ENCODE assay signal across 10 cellular contexts in the genomic region with DNA sequence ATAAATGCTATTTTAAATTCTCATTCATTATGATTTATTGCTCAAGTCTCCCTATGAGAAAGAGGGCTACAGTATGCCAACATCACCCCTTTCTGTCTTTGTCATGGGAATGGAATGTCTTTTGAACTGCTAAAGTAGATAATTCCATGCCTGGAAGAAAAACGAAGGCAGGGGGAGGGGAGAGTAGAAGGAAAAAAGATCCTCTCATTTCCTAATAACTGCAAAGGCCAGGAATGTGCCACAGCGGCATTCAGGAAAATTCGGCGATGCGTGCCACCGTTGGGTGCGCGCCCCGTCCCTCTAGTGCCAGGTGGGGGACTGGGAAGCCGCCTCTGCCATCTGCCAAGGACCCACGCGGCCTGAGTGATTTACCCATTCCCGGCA. TPM values are rescaled to one million over a fixed set of nuclear protein-coding genes. Genes with fewer than 3 reads are reported as not detected.
DNase-seq lines count a peak whose midpoint lies in the region; ATAC-seq, FAIRE-seq and TF ChIP-seq lines count a peak whose summit lies in the region.
"Had no signal": no experiment of that assay in that cellular context is flagged by ENCODE, and none has a peak within 500 bp of the region (broad histone marks: within the 10 kb centered on the region; RNA-seq: fewer than 3 reads in every experiment).

No MANE protein-coding gene starts in this region.

- CTCF ChIA-PET in BJ (lab: Yijun Ruan, JAX), result interaction anchor here (0.9 to 2.1 kb wide), 2 partner anchors 8 to 19 kb away, joined by 3 to 4 read pairs; no protein-coding TSS in a partner anchor

- H2AFZ ChIP-seq in neuron (ENCODE audit: low read depth, low read length), result no peak overlapping the region

- no peak overlapping the region; the same call in 1 of the 2 replicates for H3K4me3 ChIP-seq in BJ (ENCODE audit: low read depth, low read length)
- peak overlapping the region; percentile 21 for H3K4me3 ChIP-seq in fibroblast of pulmonary artery (replicated peaks; ENCODE audit: low read depth, low read length)
- H3K4me3 ChIP-seq in neuron (ENCODE audit: low read length), result peak overlapping the region; percentile 2

- no peaks in the 10 kb centered on the region for H3K9me3 ChIP-seq in neuron (ENCODE audit: low read length)

- peaks cover 29% of the 10 kb centered on the region for H3K4me1 ChIP-seq in neuron (ENCODE audit: insufficient read depth, low read length)

- H3K27me3 ChIP-seq in BJ (ENCODE audit: control insufficient read depth, insufficient read depth, low read length) (peaks cover 3% of the 10 kb centered on the region), neuron (ENCODE audit: insufficient read depth, low read length) (no peaks in the 10 kb centered on the region)

- DNase-seq in BJ (ENCODE audit: low read depth) (no peak), RCC 7860 (ENCODE audit: low spot score) (peak; percentile 95), fibroblast of pulmonary artery (ENCODE audit: low read depth) (peak; percentile 94), GM12892 (ENCODE audit: insufficient read length) (no peak), NCI-H2029 treated with DMSO at 0.1 percent for 48 hours (lab: John Stamatoyannopoulos, UW) (no peak)
- DNase-seq: GDM1 had no signal

- ATAC-seq in HG02610 (IDR thresholded peaks at IDR 0.05; ENCODE audit: unreplicated experiment) (no peak), GM19463 (IDR thresholded peaks at IDR 0.05; ENCODE audit: unreplicated experiment) (no peak)

- no peak for TF ChIP-seq POLR2A in GM12892 (IDR thresholded peaks at IDR 0.05; ENCODE audit: low read depth, low read length)

- POLR2A ChIA-PET in BJ (lab: Charles Lee), result no interaction called here

- FAIRE-seq in RCC 7860 (lab: Jason Lieb, UNC) (peak; percentile 97), GM12892 (lab: Jason Lieb, UNC) (no peak)
- FAIRE-seq: endometrium had no signal

- H3K36me3 ChIP-seq in BJ (ENCODE audit: control insufficient read depth, insufficient read depth, low read length) (no peaks in the 10 kb centered on the region), neuron (ENCODE audit: insufficient read depth, low read length) (no peaks in the 10 kb centered on the region)

- TF ChIP-seq CTCF in BJ (IDR thresholded peaks at IDR 0.05; ENCODE audit: insufficient read depth, low read depth, low read length) (0 out of 2 replicates have a peak, but pooled peaks have one; percentile 1), fibroblast of pulmonary artery (IDR thresholded peaks at IDR 0.05; ENCODE audit: low read length, missing control alignments) (no peak)

RNA-seq across cellular contexts. Expression of a gene that starts 54.7 kb away (rescaled TPM):
- not detected in 2 replicates for polyA plus RNA-seq in BJ (2011; rRNA removed)
- not detected in 2 replicates for polyA minus RNA-seq in BJ (2011; rRNA and poly(A)+ RNA removed)
- polyA plus RNA-seq in GM12892 (2012; ENCODE audit: missing spikeins), result not detected

Comparison
In these comparisons a context has a peak if more than half of its experiments do, and no peak if none do; other contexts are left out.
1. DNase-seq: peak in RCC 7860 (single experiment) and fibroblast of pulmonary artery (single experiment); none in BJ (single experiment), GM12892 (single experiment) and NCI-H2029 treated with DMSO at 0.1 percent for 48 hours (single experiment).